In the genomic region with DNA sequence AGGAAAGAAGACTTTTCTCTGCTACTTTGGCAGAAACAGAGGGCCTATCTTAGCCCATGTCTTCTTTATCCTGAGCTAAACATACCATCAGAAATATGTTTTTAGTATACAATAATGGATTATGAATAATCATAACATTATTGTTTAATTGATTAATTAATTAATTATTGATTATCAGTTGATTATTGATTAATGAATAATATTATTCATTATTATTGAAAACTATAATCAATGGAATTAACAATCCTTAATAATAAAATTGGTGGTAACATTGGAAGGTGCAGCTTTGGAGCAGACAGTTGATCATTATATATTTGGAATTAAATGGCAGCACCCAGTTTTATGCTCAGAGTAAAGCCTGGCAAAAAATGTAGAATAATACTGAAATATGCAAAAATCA, we compare ENCODE assay signal across 27 cellular contexts.
DNase-seq lines count a peak whose midpoint lies in the region; ATAC-seq, FAIRE-seq and TF ChIP-seq lines count a peak whose summit lies in the region.
"Had no signal": no experiment of that assay in that cellular context is flagged by ENCODE, and none has a peak within 500 bp of the region (broad histone marks: within the 10 kb centered on the region; RNA-seq: fewer than 3 reads in every experiment).

No MANE protein-coding gene starts in this region.

- H2AFZ ChIP-seq in K562 (ENCODE audit: low read depth, low read length): no peak overlapping the region
- H2AFZ ChIP-seq: GM23248 had no signal

- no peaks in the 10 kb centered on the region for H3K9me3 ChIP-seq in K562 (replicated peaks; ENCODE audit: control insufficient read depth, insufficient read depth, low read depth, low read length)
- H3K9me3 ChIP-seq in pancreas: no peaks in the 10 kb centered on the region
- no peaks in the 10 kb centered on the region for H3K9me3 ChIP-seq in effector memory CD4-positive, alpha-beta T cell (ENCODE audit: control insufficient read depth, low read length)
- H3K9me3 ChIP-seq: A549; BE2C; BLaER1 treated with 17β-estradiol and CSF1 and Interleukin-3, amounts not matched to agents 10 nM and 100 nM had no signal

- in situ Hi-C loops in K562 (cut with MboI): no loop called here

- ATAC-seq in K562: no peak
- ATAC-seq in pancreas: no peak
- no peak for ATAC-seq in GM18861 (IDR thresholded peaks at IDR 0.05; ENCODE audit: unreplicated experiment)
- ATAC-seq: A549 had no signal

- H3K4me1 ChIP-seq in K562 (replicated peaks in 1 of 2; ENCODE audit: control insufficient read depth in 2 of 2, insufficient read depth in 2 of 2, low read length in 2 of 2) (no peaks in the 10 kb centered on the region), pancreas (no peaks in the 10 kb centered on the region)
- H3K4me1 ChIP-seq in effector memory CD4-positive, alpha-beta T cell (ENCODE audit: control insufficient read depth, insufficient read depth, low read length, poor library complexity, severe bottlenecking): no peaks in the 10 kb centered on the region
- H3K4me1 ChIP-seq: A549; BLaER1 treated with 17β-estradiol and CSF1 and Interleukin-3, amounts not matched to agents 10 nM and 100 nM had no signal

- H3K27me3 ChIP-seq in K562 (ENCODE audit: control insufficient read depth in 2 of 2, insufficient read depth in 2 of 2, low read length in 2 of 2) (no peaks in the 10 kb centered on the region), pancreas (no peaks in the 10 kb centered on the region)
- H3K27me3 ChIP-seq in effector memory CD4-positive, alpha-beta T cell (replicated peaks; ENCODE audit: control insufficient read depth, insufficient read depth, low read length, poor library complexity, severe bottlenecking): no peaks in the 10 kb centered on the region
- H3K27me3 ChIP-seq: BE2C; BLaER1 treated with 17β-estradiol and CSF1 and Interleukin-3, amounts not matched to agents 10 nM and 100 nM had no signal

- no peak for TF ChIP-seq RAD21 in K562 (CRISPR knock-in tag; conservative IDR thresholded peaks at IDR 0.05 in 1 of 2, IDR thresholded peaks at IDR 0.05 in 1 of 2)

- no peak for TF ChIP-seq CTCF in K562 (IDR thresholded peaks at IDR 0.05 in 2 of 3, conservative IDR thresholded peaks at IDR 0.05 in 1 of 3; ENCODE audit: insufficient read depth in 2 of 3, low read depth in 1 of 3, low read length in 3 of 3)
- no peak for TF ChIP-seq CTCF in pancreas (IDR thresholded peaks at IDR 0.05)

- H3K9me1 ChIP-seq in K562 (ENCODE audit: control insufficient read depth, insufficient read depth, low read length): no peaks in the 10 kb centered on the region

- no peak for TF ChIP-seq EP300 in K562 (IDR thresholded peaks at IDR 0.05; ENCODE audit: low read length)

- TF ChIP-seq POLR2A in K562 (conservative IDR thresholded peaks at IDR 0.05): no peak

- CTCF ChIA-PET in K562 (lab: Yijun Ruan, JAX; ENCODE audit: low intra/inter-chr PET ratio): no interaction called here

- intact Hi-C loops in K562 (cut with micrococcal nuclease) (no loop called here), pancreas (cut with DNase I) (no loop called here)

- H3K4me2 ChIP-seq in K562 (ENCODE audit: insufficient read depth, low read length): no peak overlapping the region
- H3K4me2 ChIP-seq: A549; BLaER1 treated with 17β-estradiol and CSF1 and Interleukin-3, amounts not matched to agents 10 nM and 100 nM had no signal

- H3K36me3 ChIP-seq in K562 (ENCODE audit: control insufficient read depth, insufficient read depth, low read length) (no peaks in the 10 kb centered on the region), pancreas (no peaks in the 10 kb centered on the region)
- H3K36me3 ChIP-seq in effector memory CD4-positive, alpha-beta T cell (ENCODE audit: control insufficient read depth, insufficient read depth, low read length): no peaks in the 10 kb centered on the region
- H3K36me3 ChIP-seq: BE2C; BLaER1 treated with 17β-estradiol and CSF1 and Interleukin-3, amounts not matched to agents 10 nM and 100 nM had no signal

- POLR2A ChIA-PET in K562 (lab: Yijun Ruan, JAX): no interaction called here

- FAIRE-seq in A204.1 (lab: Jason Lieb, UNC): peak; percentile 43
- no peak for FAIRE-seq in K562 (lab: Jason Lieb, UNC)
- peak; percentile 24 for FAIRE-seq in frontal cortex (lab: Jason Lieb, UNC)
- FAIRE-seq in pancreas (lab: Jason Lieb, UNC): peak; percentile 39
- FAIRE-seq: A549, D721Med, GM12891, GM19239, H1 had no signal

- H3K4me3 ChIP-seq in K562 (no peak overlapping the region), pancreas (no peak overlapping the region)
- H3K4me3 ChIP-seq in effector memory CD4-positive, alpha-beta T cell (ENCODE audit: insufficient read depth, low read depth, low read length, poor library complexity, severe bottlenecking): no peak overlapping the region
- H3K4me3 ChIP-seq: A549; BLaER1 treated with 17β-estradiol and CSF1 and Interleukin-3, amounts not matched to agents 10 nM and 100 nM; GM23248 had no signal

- no peak overlapping the region for H3K9ac ChIP-seq in K562 (ENCODE audit: insufficient read depth in 1 of 2, low read depth in 2 of 2, low read length in 2 of 2)
- H3K9ac ChIP-seq: BLaER1 treated with 17β-estradiol and CSF1 and Interleukin-3, amounts not matched to agents 10 nM and 100 nM; GM23248 had no signal

- DNase-seq in K562 (ENCODE audit: extremely low read depth in 1 of 4, low spot score in 3 of 4) (no peak), frontal cortex (ENCODE audit: low spot score in 2 of 2) (no peak), pancreas (no peak), NCI-H2227 treated with DMSO at 0.1 percent for 48 hours (lab: John Stamatoyannopoulos, UW) (no peak)
- no peak for DNase-seq in effector memory CD4-positive, alpha-beta T cell
- no peak for DNase-seq in activated CD4-positive, alpha-beta T cell treated with anti-CD3 and anti-CD28 coated beads, Interleukin-2, amount 50 U/mL, for 1 hour
- DNase-seq: ACHN; AML-193; BE2C; CD4-positive, alpha-beta T cell; CD8-positive, alpha-beta memory T cell; DMS 273 treated with DMSO at 0.1 percent for 48 hours; DMS79; EL; GF-D8; GM23248; H7; HCEC 1CT had no signal

- no peak overlapping the region for H3K27ac ChIP-seq in K562 (ENCODE audit: extremely low read depth, low read depth, low read length)
- H3K27ac ChIP-seq in pancreas: no peak overlapping the region
- no peak overlapping the region for H3K27ac ChIP-seq in effector memory CD4-positive, alpha-beta T cell (ENCODE audit: insufficient read depth, low read length, poor library complexity, severe bottlenecking)
- H3K27ac ChIP-seq: 22Rv1; A549; BLaER1 treated with 17β-estradiol and CSF1 and Interleukin-3, amounts not matched to agents 10 nM and 100 nM; GM23248 had no signal

- BruUV-seq in K562 (replicated peaks; lab: Mats Ljungman, UMichigan): no TSS peak

- H4K20me1 ChIP-seq in K562 (replicated peaks; ENCODE audit: control insufficient read depth, insufficient read depth, low read length): no peaks in the 10 kb centered on the region
- H4K20me1 ChIP-seq: BLaER1 treated with 17β-estradiol and CSF1 and Interleukin-3, amounts not matched to agents 10 nM and 100 nM had no signal

- H3K79me2 ChIP-seq in K562 (ENCODE audit: control insufficient read depth, insufficient read depth, low read length): no peaks in the 10 kb centered on the region

TF ChIP-seq in K562, 482 proteins besides CTCF, POLR2A, EP300 and RAD21 (continues in another document):
- TF ChIP-seq DACH1 (IDR thresholded peaks at IDR 0.05; ENCODE audit: partially characterized antibody): peak; percentile 22
- TF ChIP-seq, protein P1, sequence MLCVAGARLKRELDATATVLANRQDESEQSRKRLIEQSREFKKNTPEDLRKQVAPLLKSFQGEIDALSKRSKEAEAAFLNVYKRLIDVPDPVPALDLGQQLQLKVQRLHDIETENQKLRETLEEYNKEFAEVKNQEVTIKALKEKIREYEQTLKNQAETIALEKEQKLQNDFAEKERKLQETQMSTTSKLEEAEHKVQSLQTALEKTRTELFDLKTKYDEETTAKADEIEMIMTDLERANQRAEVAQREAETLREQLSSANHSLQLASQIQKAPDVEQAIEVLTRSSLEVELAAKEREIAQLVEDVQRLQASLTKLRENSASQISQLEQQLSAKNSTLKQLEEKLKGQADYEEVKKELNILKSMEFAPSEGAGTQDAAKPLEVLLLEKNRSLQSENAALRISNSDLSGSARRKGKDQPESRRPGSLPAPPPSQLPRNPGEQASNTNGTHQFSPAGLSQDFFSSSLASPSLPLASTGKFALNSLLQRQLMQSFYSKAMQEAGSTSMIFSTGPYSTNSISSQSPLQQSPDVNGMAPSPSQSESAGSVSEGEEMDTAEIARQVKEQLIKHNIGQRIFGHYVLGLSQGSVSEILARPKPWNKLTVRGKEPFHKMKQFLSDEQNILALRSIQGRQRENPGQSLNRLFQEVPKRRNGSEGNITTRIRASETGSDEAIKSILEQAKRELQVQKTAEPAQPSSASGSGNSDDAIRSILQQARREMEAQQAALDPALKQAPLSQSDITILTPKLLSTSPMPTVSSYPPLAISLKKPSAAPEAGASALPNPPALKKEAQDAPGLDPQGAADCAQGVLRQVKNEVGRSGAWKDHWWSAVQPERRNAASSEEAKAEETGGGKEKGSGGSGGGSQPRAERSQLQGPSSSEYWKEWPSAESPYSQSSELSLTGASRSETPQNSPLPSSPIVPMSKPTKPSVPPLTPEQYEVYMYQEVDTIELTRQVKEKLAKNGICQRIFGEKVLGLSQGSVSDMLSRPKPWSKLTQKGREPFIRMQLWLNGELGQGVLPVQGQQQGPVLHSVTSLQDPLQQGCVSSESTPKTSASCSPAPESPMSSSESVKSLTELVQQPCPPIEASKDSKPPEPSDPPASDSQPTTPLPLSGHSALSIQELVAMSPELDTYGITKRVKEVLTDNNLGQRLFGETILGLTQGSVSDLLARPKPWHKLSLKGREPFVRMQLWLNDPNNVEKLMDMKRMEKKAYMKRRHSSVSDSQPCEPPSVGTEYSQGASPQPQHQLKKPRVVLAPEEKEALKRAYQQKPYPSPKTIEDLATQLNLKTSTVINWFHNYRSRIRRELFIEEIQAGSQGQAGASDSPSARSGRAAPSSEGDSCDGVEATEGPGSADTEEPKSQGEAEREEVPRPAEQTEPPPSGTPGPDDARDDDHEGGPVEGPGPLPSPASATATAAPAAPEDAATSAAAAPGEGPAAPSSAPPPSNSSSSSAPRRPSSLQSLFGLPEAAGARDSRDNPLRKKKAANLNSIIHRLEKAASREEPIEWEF (CRISPR knock-in tag; IDR thresholded peaks at IDR 0.05): peak; percentile 85
- TF ChIP-seq STAT5B (CRISPR knock-in tag; IDR thresholded peaks at IDR 0.05): no peak
- no peak for TF ChIP-seq PRPF4 (IDR thresholded peaks at IDR 0.05; ENCODE audit: insufficient read depth, low read depth, low read length, poor library complexity, severe bottlenecking)
